8 cellular contexts compared by ENCODE assay signal in genomic region chr2:107916121-107916520, GRCh38.
A peak's percentile ranks its signal among the peaks of the same experiment; 100 is the strongest.
DNase-seq lines count a peak whose midpoint lies in the region; ATAC-seq and TF ChIP-seq lines count a peak whose summit lies in the region.
"Not testable (repeated sequence)": the region's sequence is repeated elsewhere in the genome, so short reads cannot be mapped to it uniquely, and the experiment has no call there.

No MANE protein-coding gene starts in this region.

- TF ChIP-seq CTCF in 22Rv1 (IDR thresholded peaks at IDR 0.05) (peak; percentile 33), MCF 10A (IDR thresholded peaks at IDR 0.05; ENCODE audit: unreplicated experiment) (peak; percentile 21), type B pancreatic cell (conservative IDR thresholded peaks at IDR 0.05) (peak; percentile 51)
- TF ChIP-seq CTCF in heart left ventricle (IDR thresholded peaks at IDR 0.05); lower lobe of right lung (IDR thresholded peaks at IDR 0.05): not testable (repeated sequence)

- not testable (repeated sequence) for H3K9me3 Mint-ChIP-seq in MCF 10A (ENCODE audit: unreplicated experiment); type B pancreatic cell

- CTCF ChIA-PET in MCF 10A (lab: Yijun Ruan, JAX) = not testable (repeated sequence)

- intact Hi-C loops in MCF 10A (cut with micrococcal nuclease) = loop anchor here (2.0 kb wide), 1 partner anchor 17 kb away; no protein-coding TSS in a partner anchor
- intact Hi-C loops in heart left ventricle (cut with DNase I); lower lobe of right lung (cut with DNase I): not testable (repeated sequence)

- peak; percentile 10; the same call in 1 of the 2 replicates for TF ChIP-seq RAD21 in Ishikawa (IDR thresholded peaks at IDR 0.05; ENCODE audit: low read depth)

- not testable (repeated sequence) for H3K4me3 ChIP-seq in heart left ventricle, lower lobe of right lung

- H3K4me3 Mint-ChIP-seq in MCF 10A (ENCODE audit: unreplicated experiment); type B pancreatic cell: not testable (repeated sequence)

- not testable (repeated sequence) for H3K27me3 Mint-ChIP-seq in MCF 10A (ENCODE audit: insufficient read depth, unreplicated experiment); type B pancreatic cell

- H3K9me3 ChIP-seq in heart left ventricle, lower lobe of right lung: not testable (repeated sequence)

- H3K4me1 Mint-ChIP-seq in MCF 10A (ENCODE audit: insufficient read depth, unreplicated experiment); type B pancreatic cell (ENCODE audit: unreplicated experiment): not testable (repeated sequence)

- H3K27ac ChIP-seq in 22Rv1, heart left ventricle, lower lobe of right lung: not testable (repeated sequence)

- not testable (repeated sequence) for H3K27ac Mint-ChIP-seq in MCF 10A (ENCODE audit: low read depth, unreplicated experiment); type B pancreatic cell

- POLR2A ChIA-PET in MCF 10A (lab: Yijun Ruan, JAX) = not testable (repeated sequence)

- H3K36me3 Mint-ChIP-seq in MCF 10A (ENCODE audit: insufficient read depth, unreplicated experiment); type B pancreatic cell: not testable (repeated sequence)

- WGBS in heart left ventricle, 4 donors = 86% methylated on average over 1 of the region's 2 CpGs; no CpG with 5 or more reads in 3 of the 4 donors

- H3K36me3 ChIP-seq in heart left ventricle, lower lobe of right lung: not testable (repeated sequence)

- ATAC-seq in GM18498 (IDR thresholded peaks at IDR 0.05; ENCODE audit: unreplicated experiment) (peak; percentile 51), heart left ventricle (peak in 3 of 4 donors; percentile 53 to 84 (median 64)), lower lobe of right lung (peak; percentile 79 to 83)

- H3K27me3 ChIP-seq in heart left ventricle; lower lobe of right lung (ENCODE audit: low read depth): not testable (repeated sequence)

- not testable (repeated sequence) for H3K4me1 ChIP-seq in heart left ventricle, lower lobe of right lung

- peak; percentile 5 for DNase-seq in SK-N-DZ (ENCODE audit: low spot score)
- not testable (repeated sequence) for DNase-seq in MCF 10A (ENCODE audit: unreplicated experiment); heart left ventricle; lower lobe of right lung; type B pancreatic cell (ENCODE audit: extremely low spot score, unreplicated experiment)

- BruUV-seq in MCF 10A (replicated peaks; lab: Mats Ljungman, UMichigan) = not testable (repeated sequence)

- not testable (repeated sequence) for TF ChIP-seq POLR2A in heart left ventricle (IDR thresholded peaks at IDR 0.05)

- TF ChIP-seq EP300 in Ishikawa (IDR thresholded peaks at IDR 0.05; ENCODE audit: borderline replicate concordance) = not testable (repeated sequence)
